ENCODE assay signal across 9 cellular contexts in genomic region chr17:79951361-79952264, GRCh38.
DNase-seq lines count a peak whose midpoint lies in the region; ATAC-seq and TF ChIP-seq lines count a peak whose summit lies in the region.
"Had no signal": no experiment of that assay in that cellular context is flagged by ENCODE, and none has a peak within 500 bp of the region (broad histone marks: within the 10 kb centered on the region; RNA-seq: fewer than 3 reads in every experiment).

No MANE protein-coding gene starts in this region.

- H3K27me3 ChIP-seq in SK-N-SH (ENCODE audit: insufficient read depth), result no peaks in the 10 kb centered on the region
- H3K27me3 ChIP-seq in ectodermal cell (ENCODE audit: control insufficient read depth, insufficient read depth, low read length, poor library complexity, severe bottlenecking), result peaks cover 23% of the 10 kb centered on the region
- no peaks in the 10 kb centered on the region for H3K27me3 ChIP-seq in upper lobe of right lung

- ATAC-seq in SK-N-SH treated with all-trans-retinoic acid at 6 μM for 48 hours, result no peak; the same call in 2 of the 3 replicates
- peak; percentile 86 for ATAC-seq in upper lobe of right lung
- no peak for ATAC-seq in HG03460 (IDR thresholded peaks at IDR 0.05; ENCODE audit: unreplicated experiment)
- ATAC-seq: esophagus mucosa had no signal

- CTCF ChIA-PET in SK-N-SH (lab: Yijun Ruan, JAX), result interaction anchor here (0.7 to 2.1 kb wide), 3 partner anchors 14 to 55 kb away, joined by 3 to 5 read pairs (median 3); no protein-coding TSS in a partner anchor

- no peak overlapping the region for H3K4me3 ChIP-seq in SK-N-SH (ENCODE audit: low read depth in 2 of 2, low read length in 1 of 2)
- peak overlapping the region; percentile 34 for H3K4me3 ChIP-seq in ectodermal cell (ENCODE audit: insufficient read depth, low read depth, low read length)
- no peak overlapping the region for H3K4me3 ChIP-seq in upper lobe of right lung

- TF ChIP-seq EP300 in SK-N-SH (IDR thresholded peaks at IDR 0.05; ENCODE audit: borderline replicate concordance in 1 of 2, low read depth in 1 of 2, low read length in 1 of 2), result no peak

- TF ChIP-seq CTCF in SK-N-SH (IDR thresholded peaks at IDR 0.05), result no peak
- peak; percentile 6 for TF ChIP-seq CTCF in upper lobe of right lung (IDR thresholded peaks at IDR 0.05)

- H4K20me1 ChIP-seq in SK-N-SH (ENCODE audit: insufficient read depth), result peaks cover 17% of the 10 kb centered on the region

- H3K36me3 ChIP-seq in SK-N-SH (replicated peaks in 1 of 2; ENCODE audit: control insufficient read depth in 1 of 2, insufficient read depth in 2 of 2, low read length in 1 of 2) (peaks cover 0 to 41% of the 10 kb centered on the region in 2 experiments), ectodermal cell (ENCODE audit: control insufficient read depth, insufficient read depth, low read length) (peaks cover 6% of the 10 kb centered on the region), upper lobe of right lung (peaks cover 9% of the 10 kb centered on the region)

- no peaks in the 10 kb centered on the region; the same call in 1 of the 2 replicates for H3K79me2 ChIP-seq in SK-N-SH (ENCODE audit: insufficient read depth)

- POLR2A ChIA-PET in SK-N-SH (lab: Yijun Ruan, JAX), result no interaction called here

- H3K4me1 ChIP-seq in SK-N-SH (ENCODE audit: control insufficient read depth in 1 of 2, insufficient read depth in 2 of 2, low read depth in 1 of 2, low read length in 1 of 2) (peaks cover 3% of the 10 kb centered on the region in 2 experiments; a peak in 2 of 4 replicates), ectodermal cell (ENCODE audit: control insufficient read depth, insufficient read depth, low read length) (peaks cover 54% of the 10 kb centered on the region), upper lobe of right lung (peaks cover 19% of the 10 kb centered on the region)

- H2AFZ ChIP-seq in SK-N-SH (ENCODE audit: low read depth), result no peak overlapping the region

- 93% methylated on average over 30 of the region's 31 CpGs for WGBS in SK-N-SH (ENCODE audit: low lambda C conversion rate)
- 32 to 37% methylated on average over 31 of the region's 31 CpGs for WGBS in ectodermal cell, 2 experiments

- H3K9me3 ChIP-seq in SK-N-SH (no peaks in the 10 kb centered on the region), ectodermal cell (ENCODE audit: control insufficient read depth, low read length) (no peaks in the 10 kb centered on the region), upper lobe of right lung (no peaks in the 10 kb centered on the region)

- H3K4me2 ChIP-seq in SK-N-SH, result no peak overlapping the region

- no peak for TF ChIP-seq RAD21 in SK-N-SH (IDR thresholded peaks at IDR 0.05; ENCODE audit: low read length)

- intact Hi-C loops in upper lobe of right lung (cut with DNase I), result no loop called here

- no peak overlapping the region for H3K9ac ChIP-seq in SK-N-SH

- peak; percentile 48 for DNase-seq in SK-N-SH
- DNase-seq in midbrain (lab: John Stamatoyannopoulos, UW), result peak; percentile 80
- DNase-seq in upper lobe of right lung, result peak; percentile 74
- DNase-seq in activated CD4-positive, alpha-beta T cell treated with anti-CD3 and anti-CD28 coated beads for 48 hours, result no peak
- DNase-seq in activated CD4-positive, CD25-positive, alpha-beta regulatory T cell treated with anti-CD3 and anti-CD28 coated beads, Interleukin-2, amount 50 U/mL, for 72 hours, result no peak

- H3F3A ChIP-seq in SK-N-SH (replicated peaks; ENCODE audit: insufficient read depth), result no peaks in the 10 kb centered on the region

- no peaks in the 10 kb centered on the region for H3K9me2 ChIP-seq in SK-N-SH

- H3K27ac ChIP-seq in SK-N-SH (ENCODE audit: low read depth in 2 of 2, low read length in 1 of 2) (no peak overlapping the region; a peak in 1 of 4 replicates), ectodermal cell (ENCODE audit: insufficient read depth, low read depth, low read length, poor library complexity, severe bottlenecking) (peak overlapping the region; percentile 81), upper lobe of right lung (peak overlapping the region; percentile 66)

TF ChIP-seq in SK-N-SH, 30 proteins besides CTCF, POLR2A, EP300 and RAD21:
- TF ChIP-seq RXRA (IDR thresholded peaks at IDR 0.05; ENCODE audit: borderline replicate concordance, low read depth) (no peak), TCF12 (IDR thresholded peaks at IDR 0.05) (no peak)

TF ChIP-seq in SK-N-SH treated with all-trans-retinoic acid at 6 μM for 48 hours, 23 proteins besides CTCF, POLR2A, EP300 and RAD21:
- TF ChIP-seq ZNF565 (CRISPR knock-in tag; conservative IDR thresholded peaks at IDR 0.05; ENCODE audit: low read depth), result no peak
- no peak for TF ChIP-seq PPARA (CRISPR knock-in tag; IDR thresholded peaks at IDR 0.05; ENCODE audit: borderline replicate concordance)
- no peak for TF ChIP-seq PATZ1 (CRISPR knock-in tag; IDR thresholded peaks at IDR 0.05; ENCODE audit: borderline replicate concordance)
- no peak for TF ChIP-seq RARB (CRISPR knock-in tag; IDR thresholded peaks at IDR 0.05)
- no peak for TF ChIP-seq BACH2 (CRISPR knock-in tag; IDR thresholded peaks at IDR 0.05; ENCODE audit: borderline replicate concordance)
- TF ChIP-seq ZNF8 (CRISPR knock-in tag; IDR thresholded peaks at IDR 0.05), result no peak

Comparison
In these comparisons a context has a peak if more than half of its experiments do, and no peak if none do; other contexts are left out.
1. DNase-seq: peak in SK-N-SH (single experiment), midbrain (single experiment) and upper lobe of right lung (single experiment); none in activated CD4-positive, alpha-beta T cell treated with anti-CD3 and anti-CD28 coated beads for 48 hours (single experiment) and activated CD4-positive, CD25-positive, alpha-beta regulatory T cell treated with anti-CD3 and anti-CD28 coated beads, Interleukin-2, amount 50 U/mL, for 72 hours (single experiment).
2. H3K27ac ChIP-seq: peak in ectodermal cell (single experiment) and upper lobe of right lung (single experiment); none in SK-N-SH (0 of 2).